In genomic region chr3:171055336-171056178, GRCh38 we compare ENCODE assay signal across 1 cellular context.
TF ChIP-seq lines count a peak whose summit lies in the region.

No MANE protein-coding gene starts in this region.

TF ChIP-seq in HepG2, 621 proteins besides CTCF, POLR2A, EP300 and RAD21 (continues in another document):
- peak; percentile 91 for TF ChIP-seq FOSL1 (CRISPR knock-in tag; IDR thresholded peaks at IDR 0.05; ENCODE audit: borderline replicate concordance)
- peak; percentile 61 for TF ChIP-seq PAXIP1 (CRISPR knock-in tag; conservative IDR thresholded peaks at IDR 0.05)
- no peak for TF ChIP-seq DPF2 (CRISPR knock-in tag; IDR thresholded peaks at IDR 0.05; ENCODE audit: borderline replicate concordance, low read depth)
- no peak for TF ChIP-seq FOXK2 (IDR thresholded peaks at IDR 0.05)
- TF ChIP-seq NR2F6 (IDR thresholded peaks at IDR 0.05): peak; percentile 19; the same call in 1 of the 2 replicates
- peak; percentile 33; the same call in 1 of the 2 replicates for TF ChIP-seq NR2F6 (CRISPR knock-in tag; IDR thresholded peaks at IDR 0.05)
- TF ChIP-seq MED1 (CRISPR knock-in tag; IDR thresholded peaks at IDR 0.05): peak; percentile 64
- no peak for TF ChIP-seq TFAP4 (IDR thresholded peaks at IDR 0.05; ENCODE audit: borderline replicate concordance, low read depth)
- peak; percentile 51; the same call in 1 of the 2 replicates for TF ChIP-seq SOX5 (CRISPR knock-in tag; IDR thresholded peaks at IDR 0.05; ENCODE audit: borderline replicate concordance)
- peak; percentile 53; the same call in 1 of the 2 replicates for TF ChIP-seq BCL6 (CRISPR knock-in tag; IDR thresholded peaks at IDR 0.05)
- TF ChIP-seq TEAD3 (CRISPR knock-in tag; optimal IDR thresholded peaks at IDR 0.05; ENCODE audit: borderline replicate concordance): peak; percentile 64
- TF ChIP-seq ZMAT3 (CRISPR knock-in tag; conservative IDR thresholded peaks at IDR 0.05): no peak
- TF ChIP-seq IKZF5 (CRISPR knock-in tag; IDR thresholded peaks at IDR 0.05): peak; percentile 46; the same call in 1 of the 2 replicates
- no peak for TF ChIP-seq ZNF362 (CRISPR knock-in tag; IDR thresholded peaks at IDR 0.05; ENCODE audit: borderline replicate concordance)
- no peak for TF ChIP-seq ZC3H4 (CRISPR knock-in tag; IDR thresholded peaks at IDR 0.05; ENCODE audit: borderline replicate concordance)
- TF ChIP-seq ZNF570 (CRISPR knock-in tag; IDR thresholded peaks at IDR 0.05; ENCODE audit: borderline replicate concordance): no peak
- no peak for TF ChIP-seq RCOR2 (CRISPR knock-in tag; IDR thresholded peaks at IDR 0.05)
- TF ChIP-seq DMAP1 (CRISPR knock-in tag; IDR thresholded peaks at IDR 0.05): no peak
- no peak for TF ChIP-seq KMT2A (CRISPR knock-in tag; IDR thresholded peaks at IDR 0.05)
- TF ChIP-seq CENPBD1 (CRISPR knock-in tag; IDR thresholded peaks at IDR 0.05; ENCODE audit: borderline replicate concordance, low read depth): no peak
- TF ChIP-seq ZNF737 (CRISPR knock-in tag; IDR thresholded peaks at IDR 0.05; ENCODE audit: borderline replicate concordance): no peak
- no peak for TF ChIP-seq THAP8 (CRISPR knock-in tag; IDR thresholded peaks at IDR 0.05; ENCODE audit: borderline replicate concordance)
- TF ChIP-seq HMGA1 (CRISPR knock-in tag; conservative IDR thresholded peaks at IDR 0.05): no peak
- TF ChIP-seq NFYB (CRISPR knock-in tag; IDR thresholded peaks at IDR 0.05): no peak
- TF ChIP-seq ZNF549 (CRISPR knock-in tag; IDR thresholded peaks at IDR 0.05): no peak
- TF ChIP-seq ZNF879 (CRISPR knock-in tag; IDR thresholded peaks at IDR 0.05): no peak
- no peak for TF ChIP-seq BATF2 (CRISPR knock-in tag; IDR thresholded peaks at IDR 0.05)
- TF ChIP-seq KAT8 (CRISPR knock-in tag; IDR thresholded peaks at IDR 0.05): no peak
- TF ChIP-seq RARA (CRISPR knock-in tag; IDR thresholded peaks at IDR 0.05): peak; percentile 25; the same call in 1 of the 2 replicates
- no peak for TF ChIP-seq KDM5B (CRISPR knock-in tag; IDR thresholded peaks at IDR 0.05; ENCODE audit: borderline replicate concordance)
- TF ChIP-seq ZNF800 (CRISPR knock-in tag; IDR thresholded peaks at IDR 0.05): 0 out of 2 replicates have a peak, but pooled peaks have one; percentile 28
- TF ChIP-seq RXRB (CRISPR knock-in tag; IDR thresholded peaks at IDR 0.05; ENCODE audit: borderline replicate concordance): no peak
- no peak for TF ChIP-seq ZNF512B (CRISPR knock-in tag; IDR thresholded peaks at IDR 0.05; ENCODE audit: borderline replicate concordance)
- no peak for TF ChIP-seq ZNF75D (CRISPR knock-in tag; IDR thresholded peaks at IDR 0.05; ENCODE audit: borderline replicate concordance)
- no peak for TF ChIP-seq ZNF747 (CRISPR knock-in tag; IDR thresholded peaks at IDR 0.05; ENCODE audit: borderline replicate concordance)
- no peak for TF ChIP-seq RFXANK (CRISPR knock-in tag; IDR thresholded peaks at IDR 0.05)
- TF ChIP-seq RXRA (CRISPR knock-in tag; IDR thresholded peaks at IDR 0.05): no peak; the same call in 1 of the 2 replicates
- no peak for TF ChIP-seq ZNF280B (CRISPR knock-in tag; IDR thresholded peaks at IDR 0.05; ENCODE audit: borderline replicate concordance)
- no peak for TF ChIP-seq ZNF260 (CRISPR knock-in tag; IDR thresholded peaks at IDR 0.05; ENCODE audit: borderline replicate concordance, low read depth)
- TF ChIP-seq SAP130 (CRISPR knock-in tag; IDR thresholded peaks at IDR 0.05; ENCODE audit: low read depth): peak; percentile 46; the same call in 1 of the 2 replicates
- TF ChIP-seq GATAD1 (CRISPR knock-in tag; IDR thresholded peaks at IDR 0.05): 0 out of 2 replicates have a peak, but pooled peaks have one; percentile 21
- TF ChIP-seq ATF7-NPFF (CRISPR knock-in tag; IDR thresholded peaks at IDR 0.05; ENCODE audit: low read depth): no peak
- TF ChIP-seq ESRRA (CRISPR knock-in tag; IDR thresholded peaks at IDR 0.05; ENCODE audit: low read depth): no peak
- no peak for TF ChIP-seq ZNF691 (CRISPR knock-in tag; IDR thresholded peaks at IDR 0.05; ENCODE audit: borderline replicate concordance, low read depth)
- TF ChIP-seq ARID3A (IDR thresholded peaks at IDR 0.05; ENCODE audit: low read depth, low read length): 0 out of 2 replicates have a peak, but pooled peaks have one; percentile 24
